Comparison of ENCODE assay signal across 1 cellular context in genomic region chr1:47997289-47998200, GRCh38.
TF ChIP-seq lines count a peak whose summit lies in the region.

TRABD2B (minus strand) TSS chr1:47997385.

TF ChIP-seq in H1, 55 proteins besides CTCF, POLR2A, EP300 and RAD21:
- TF ChIP-seq NANOG (IDR thresholded peaks at IDR 0.05; ENCODE audit: insufficient read depth, low read depth, low read length, poor library complexity, severe bottlenecking) (no peak), ZNF274 (IDR thresholded peaks at IDR 0.05; ENCODE audit: borderline replicate concordance, extremely low read depth, low read length) (no peak), JUND (IDR thresholded peaks at IDR 0.05; ENCODE audit: low read length) (peak; percentile 33; the same call in 1 of the 2 replicates), RBBP5 (IDR thresholded peaks at IDR 0.05; ENCODE audit: borderline replicate concordance, low read depth, low read length) (peak; percentile 79; the same call in 1 of the 2 replicates), CREB1 (IDR thresholded peaks at IDR 0.05) (peak; percentile 30; the same call in 1 of the 2 replicates), SAP30 (IDR thresholded peaks at IDR 0.05; ENCODE audit: insufficient read depth, insufficient replicate concordance, low read length) (no peak), TBP (IDR thresholded peaks at IDR 0.05; ENCODE audit: low read depth, low read length) (no peak), ATF2 (IDR thresholded peaks at IDR 0.05; ENCODE audit: low read length) (peak; percentile 30; the same call in 1 of the 2 replicates), SRF (IDR thresholded peaks at IDR 0.05; ENCODE audit: low read depth, low read length) (no peak), ATF3 (IDR thresholded peaks at IDR 0.05; ENCODE audit: insufficient read depth, low read depth, low read length) (no peak), RNF2 (IDR thresholded peaks at IDR 0.05; ENCODE audit: borderline replicate concordance, low read depth, low read length, missing control alignments, poor library complexity, severe bottlenecking) (no peak), TAF1 (IDR thresholded peaks at IDR 0.05; ENCODE audit: low read depth, low read length) (peak; percentile 50; the same call in 1 of the 2 replicates), KDM1A (IDR thresholded peaks at IDR 0.05; ENCODE audit: borderline replicate concordance, low read length) (no peak), ASH2L (IDR thresholded peaks at IDR 0.05; ENCODE audit: low read length) (peak; percentile 59), BACH1 (IDR thresholded peaks at IDR 0.05; ENCODE audit: low read length) (no peak), SUZ12 (IDR thresholded peaks at IDR 0.05; ENCODE audit: low read length) (peak; percentile 32; the same call in 1 of the 2 replicates), MAFK (IDR thresholded peaks at IDR 0.05; ENCODE audit: low read depth, low read length) (no peak), SIRT6 (IDR thresholded peaks at IDR 0.05; ENCODE audit: low read length) (no peak), RFX5 (IDR thresholded peaks at IDR 0.05; ENCODE audit: borderline replicate concordance, low read depth, low read length) (no peak), EZH2 (IDR thresholded peaks at IDR 0.05; ENCODE audit: low read depth, low read length, severe bottlenecking) (no peak), SP1 (IDR thresholded peaks at IDR 0.05; ENCODE audit: low read depth, low read length) (0 out of 2 replicates have a peak, but pooled peaks have one; percentile 20), SP2 (IDR thresholded peaks at IDR 0.05; ENCODE audit: low read length) (no peak), TCF12 (IDR thresholded peaks at IDR 0.05; ENCODE audit: low read depth, low read length) (no peak), POLR2AphosphoS5 (IDR thresholded peaks at IDR 0.05; ENCODE audit: low read depth, low read length) (no peak), SIN3A (conservative IDR thresholded peaks at IDR 0.05 in 1 of 2, IDR thresholded peaks at IDR 0.05 in 1 of 2; ENCODE audit: low read depth in 1 of 2, low read length in 2 of 2) (peak in 1 of 2 experiments; percentile 65; a peak in 1 of 4 replicates), SIX5 (IDR thresholded peaks at IDR 0.05; ENCODE audit: low read depth, low read length) (no peak), KDM4A (IDR thresholded peaks at IDR 0.05; ENCODE audit: low read depth, low read length, severe bottlenecking) (peak; percentile 22), TEAD4 (IDR thresholded peaks at IDR 0.05; ENCODE audit: low read depth, low read length) (no peak), YY1 (IDR thresholded peaks at IDR 0.05; ENCODE audit: low read depth, low read length) (peak; percentile 23; the same call in 1 of the 2 replicates), CHD2 (IDR thresholded peaks at IDR 0.05; ENCODE audit: low read length) (no peak), MAX (IDR thresholded peaks at IDR 0.05) (peak; percentile 33; the same call in 1 of the 2 replicates), PHF8 (conservative IDR thresholded peaks at IDR 0.05; ENCODE audit: low read depth, low read length) (no peak; the same call in none of the 2 replicates), JUN (IDR thresholded peaks at IDR 0.05; ENCODE audit: low read depth, low read length) (no peak), BRCA1 (IDR thresholded peaks at IDR 0.05; ENCODE audit: low read depth, low read length) (no peak), HDAC6 (IDR thresholded peaks at IDR 0.05; ENCODE audit: low read depth, low read length) (no peak), HDAC2 (IDR thresholded peaks at IDR 0.05; ENCODE audit: borderline replicate concordance in 1 of 2, low read depth in 2 of 2, low read length in 2 of 2) (no peak), KDM5A (IDR thresholded peaks at IDR 0.05; ENCODE audit: low read length) (no peak), CBX8 (IDR thresholded peaks at IDR 0.05; ENCODE audit: borderline replicate concordance, low read depth, low read length) (no peak), RXRA (IDR thresholded peaks at IDR 0.05; ENCODE audit: insufficient read depth, low read depth, low read length) (no peak), CHD7 (IDR thresholded peaks at IDR 0.05; ENCODE audit: insufficient replicate concordance, low read length) (no peak), CBX5 (IDR thresholded peaks at IDR 0.05; ENCODE audit: low read depth, low read length) (no peak), USF2 (IDR thresholded peaks at IDR 0.05; ENCODE audit: low read length) (no peak), SP4 (IDR thresholded peaks at IDR 0.05; ENCODE audit: low read length) (no peak), POU5F1 (IDR thresholded peaks at IDR 0.05; ENCODE audit: low read depth, low read length) (no peak), CTBP2 (IDR thresholded peaks at IDR 0.05; ENCODE audit: borderline replicate concordance, insufficient read depth, insufficient read length, low read length) (no peak), FOSL1 (IDR thresholded peaks at IDR 0.05; ENCODE audit: insufficient read depth, low read depth, low read length) (no peak), CEBPB (IDR thresholded peaks at IDR 0.05; ENCODE audit: low read depth, low read length) (no peak), CHD1 (IDR thresholded peaks at IDR 0.05; ENCODE audit: low read depth, low read length) (no peak), EGR1 (IDR thresholded peaks at IDR 0.05; ENCODE audit: borderline replicate concordance, low read depth, low read length) (peak; percentile 89)
